In the genomic region with DNA sequence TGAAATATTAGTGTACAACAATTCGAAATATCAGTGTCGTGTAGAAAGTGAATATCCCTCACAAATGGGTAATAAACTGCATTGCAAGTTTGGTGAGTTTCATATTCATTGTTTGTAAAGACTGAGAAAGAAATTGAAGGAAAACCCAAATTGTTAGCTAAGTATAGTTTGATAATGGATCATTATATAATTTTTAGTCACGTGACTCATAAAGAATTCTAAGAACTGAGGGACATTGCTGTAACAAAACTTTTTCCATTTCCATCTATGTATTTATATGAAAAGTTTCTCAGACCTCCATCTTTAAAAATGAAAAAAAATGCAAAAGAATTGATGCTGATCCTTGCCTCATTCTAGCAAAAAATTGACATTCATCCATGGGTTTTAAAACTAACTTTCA, we compare ENCODE assay signal across 2 cellular contexts.
TF ChIP-seq lines count a peak whose summit lies in the region.

No MANE protein-coding gene starts in this region.

TF ChIP-seq in HepG2, 621 proteins besides CTCF, POLR2A, EP300 and RAD21:
- TF ChIP-seq RAD51 (IDR thresholded peaks at IDR 0.05; ENCODE audit: borderline replicate concordance) (peak; percentile 84), ZBTB34 (CRISPR knock-in tag; IDR thresholded peaks at IDR 0.05) (no peak)

TF ChIP-seq in K562, 482 proteins besides CTCF, POLR2A, EP300 and RAD21:
- TF ChIP-seq RAD51 (IDR thresholded peaks at IDR 0.05; ENCODE audit: borderline replicate concordance, low read depth) = peak; percentile 66
- TF ChIP-seq ZNF445 (CRISPR knock-in tag; IDR thresholded peaks at IDR 0.05; ENCODE audit: low read depth) = no peak
- TF ChIP-seq SIN3B (IDR thresholded peaks at IDR 0.05; ENCODE audit: low read depth) = no peak
- TF ChIP-seq, protein P1, sequence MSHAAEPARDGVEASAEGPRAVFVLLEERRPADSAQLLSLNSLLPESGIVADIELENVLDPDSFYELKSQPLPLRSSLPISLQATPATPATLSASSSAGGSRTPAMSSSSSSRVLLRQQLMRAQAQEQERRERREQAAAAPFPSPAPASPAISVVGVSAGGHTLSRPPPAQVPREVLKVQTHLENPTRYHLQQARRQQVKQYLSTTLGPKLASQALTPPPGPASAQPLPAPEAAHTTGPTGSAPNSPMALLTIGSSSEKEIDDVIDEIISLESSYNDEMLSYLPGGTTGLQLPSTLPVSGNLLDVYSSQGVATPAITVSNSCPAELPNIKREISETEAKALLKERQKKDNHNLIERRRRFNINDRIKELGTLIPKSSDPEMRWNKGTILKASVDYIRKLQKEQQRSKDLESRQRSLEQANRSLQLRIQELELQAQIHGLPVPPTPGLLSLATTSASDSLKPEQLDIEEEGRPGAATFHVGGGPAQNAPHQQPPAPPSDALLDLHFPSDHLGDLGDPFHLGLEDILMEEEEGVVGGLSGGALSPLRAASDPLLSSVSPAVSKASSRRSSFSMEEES (CRISPR knock-in tag; IDR thresholded peaks at IDR 0.05) = peak; percentile 92
- TF ChIP-seq CBFA2T2 (conservative IDR thresholded peaks at IDR 0.05) = peak; percentile 36
